Comparison of ENCODE assay signal across 27 cellular contexts in the genomic region with DNA sequence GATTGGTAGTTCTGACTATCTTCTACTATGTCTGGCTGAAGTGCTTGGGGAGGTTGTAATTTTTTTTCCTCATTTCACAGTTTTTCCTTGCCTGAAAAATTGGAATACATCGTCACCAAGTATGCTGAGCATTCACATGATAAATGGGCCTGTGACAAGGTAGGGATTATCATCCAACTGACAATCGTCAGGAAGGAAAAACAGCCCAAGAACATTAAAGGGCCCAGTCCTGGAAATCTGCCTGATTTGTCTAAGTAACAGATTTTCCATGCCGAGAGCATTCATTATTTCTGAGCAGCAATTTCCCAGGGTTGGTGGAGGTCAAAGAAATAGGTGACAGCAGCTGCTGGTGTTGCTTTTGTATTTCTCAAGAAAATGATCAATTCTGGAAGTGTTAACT.
"Had no signal": no experiment of that assay in that cellular context is flagged by ENCODE, and none has a peak within 500 bp of the region (broad histone marks: within the 10 kb centered on the region; RNA-seq: fewer than 3 reads in every experiment).

No MANE protein-coding gene starts in this region.

- H3K27ac ChIP-seq: epithelial cell of prostate, gastroesophageal sphincter, hepatocyte, left ventricle myocardium inferior, neutrophil, right lobe of liver, thoracic aorta had no signal

- H3K79me2 ChIP-seq: hepatocyte had no signal

- H2AFZ ChIP-seq: hepatocyte had no signal

- H3K27me3 ChIP-seq: gastroesophageal sphincter, hepatocyte, right lobe of liver had no signal

- FAIRE-seq: colon, endometrium, urothelium cell line had no signal

- DNase-seq: activated CD4-positive, alpha-beta T cell treated with anti-CD3 and anti-CD28 coated beads for 36 hours; activated CD4-positive, alpha-beta T cell treated with anti-CD3 and anti-CD28 coated beads, Interleukin-2, amount 50 U/mL, for 4 hours; activated CD4-positive, CD25-positive, alpha-beta regulatory T cell; activated effector memory CD4-positive, alpha-beta T cell treated with Interleukin-2 at 50 U/mL for 16 hours; activated naive CD4-positive, alpha-beta T cell treated with Interleukin-2 at 50 U/mL for 16 hours; activated T-cell treated with anti-CD3 and anti-CD28 coated beads for 4 hours; activated T-cell treated with anti-CD3 and anti-CD28 coated beads, Interleukin-2, amount 50 U/mL, for 72 hours; aorta; central memory CD4-positive, alpha-beta T cell; dermis blood vessel endothelial cell; effector CD8-positive, alpha-beta T cell; islet precursor cell; left ventricle myocardium inferior; mesendoderm; mucosa of descending colon; right lobe of liver; stimulated activated CD4-positive, alpha-beta T cell treated with anti-CD3 and anti-CD28 coated beads, Interleukin-2, amount 100 ng/mL, for 48 hours; T-helper 1 cell had no signal

- H3K4me3 ChIP-seq: gastroesophageal sphincter, hepatocyte, left ventricle myocardium inferior, lung, mucosa of descending colon, right lobe of liver, thoracic aorta had no signal

- H3K36me3 ChIP-seq: gastroesophageal sphincter, left ventricle myocardium inferior, neutrophil, right lobe of liver had no signal

- H3K4me1 ChIP-seq: left ventricle myocardium inferior, right lobe of liver had no signal

- H3K9me3 ChIP-seq: gastroesophageal sphincter, left ventricle myocardium inferior, mucosa of descending colon, neutrophil, right lobe of liver, thoracic aorta had no signal

- H3K4me2 ChIP-seq: hepatocyte had no signal
